ENCODE assay signal across 8 cellular contexts in the genomic region with DNA sequence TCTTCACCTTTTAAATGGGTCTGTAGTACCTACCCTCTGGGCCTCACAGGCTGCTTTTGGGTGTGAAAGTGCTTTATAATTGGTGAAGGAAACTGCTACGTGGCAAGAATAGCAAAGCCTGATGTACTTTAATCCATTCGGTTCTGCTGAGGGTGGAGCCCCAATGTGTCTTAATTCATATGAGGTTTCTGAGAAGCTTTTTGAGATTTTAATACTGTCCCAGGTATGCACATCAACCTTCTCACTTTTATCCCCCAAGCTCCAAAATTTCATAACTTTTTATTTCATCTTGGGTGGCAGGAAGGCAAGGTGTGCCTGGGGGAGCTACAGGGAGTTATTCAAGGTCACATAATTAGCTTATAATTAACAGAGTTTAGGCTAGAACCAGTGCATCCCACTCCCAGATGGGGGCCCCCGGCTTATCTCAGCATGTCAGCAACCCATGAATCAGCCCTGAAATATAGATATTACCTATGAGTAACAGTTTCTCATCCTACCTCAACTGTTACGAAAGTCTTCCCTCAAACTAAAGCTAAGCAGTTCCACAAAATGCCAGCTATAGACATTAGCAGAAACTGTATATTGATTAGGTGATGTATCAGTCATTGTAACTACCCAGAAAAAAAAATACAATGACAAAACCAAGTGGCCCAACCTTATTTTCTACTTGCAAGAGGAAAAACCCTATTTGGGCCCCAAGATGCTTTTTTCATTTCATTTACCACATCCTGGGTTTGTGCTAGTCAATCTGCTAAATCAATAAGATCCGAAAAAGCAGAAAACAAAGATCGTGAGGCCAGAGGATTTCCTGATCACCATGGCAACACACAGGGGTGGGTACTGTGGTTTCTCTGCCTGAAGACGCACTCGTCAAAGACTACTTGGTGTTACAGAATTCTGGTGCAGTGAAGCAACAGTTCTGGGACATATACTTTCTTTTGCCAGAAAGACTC. TPM values are rescaled to one million over a fixed set of nuclear protein-coding genes. Genes with fewer than 3 reads are reported as not detected.
DNase-seq lines count a peak whose midpoint lies in the region; ATAC-seq and TF ChIP-seq lines count a peak whose summit lies in the region.

No MANE protein-coding gene starts in this region.

- H3K27me3 ChIP-seq in HL-60 (ENCODE audit: insufficient read depth, poor library complexity, severe bottlenecking) (no peaks in the 10 kb centered on the region), gastrocnemius medialis (no peaks in the 10 kb centered on the region)

- H3K36me3 ChIP-seq in gastrocnemius medialis = no peaks in the 10 kb centered on the region

- in situ Hi-C loops in gastrocnemius medialis (cut with MboI; ENCODE audit: low sequenced_read_pairs in 4 of 4) = no loop called here

- H3K4me3 ChIP-seq in HL-60 (replicated peaks; ENCODE audit: insufficient read depth, low read length) (no peak overlapping the region), gastrocnemius medialis (no peak overlapping the region)

- TF ChIP-seq POLR2A in gastrocnemius medialis (IDR thresholded peaks at IDR 0.05) = no peak

- ATAC-seq in GM19468 (IDR thresholded peaks at IDR 0.05; ENCODE audit: extremely low read depth, unreplicated experiment) (peak; percentile 63), gastrocnemius medialis (peak in 1 of 2 donors; percentile 39)

- H3K4me1 Mint-ChIP-seq in CD14-positive monocyte = peaks cover 94% of the 10 kb centered on the region

- DNase-seq in CD14-positive monocyte (ENCODE audit: low spot score) (peak; percentile 58), HL-60 (ENCODE audit: low read depth in 1 of 2, low spot score in 1 of 2) (peak; percentile 17 to 78), gastrocnemius medialis (peak in 1 of 2 donors; percentile 45), NCI-H446 treated with DMSO at 0.1 percent for 48 hours (lab: John Stamatoyannopoulos, UW) (no peak), ecto neural progenitor cell (ENCODE audit: low spot score) (no peak)
- DNase-seq in activated CD4-positive, alpha-beta T cell treated with anti-CD3 and anti-CD28 coated beads for 4 hours = peak; percentile 75 to 76
- DNase-seq in effector CD8-positive, alpha-beta T cell (lab: John Stamatoyannopoulos, UW) = peak; percentile 83

- TF ChIP-seq CTCF in CD14-positive monocyte (IDR thresholded peaks at IDR 0.05) (no peak), HL-60 (IDR thresholded peaks at IDR 0.05; ENCODE audit: insufficient read depth, low read length) (no peak), gastrocnemius medialis (IDR thresholded peaks at IDR 0.05 in 4 of 5, conservative IDR thresholded peaks at IDR 0.05 in 1 of 5) (no peak)

- no peaks in the 10 kb centered on the region for H3K9me3 ChIP-seq in gastrocnemius medialis

- intact Hi-C loops in CD14-positive monocyte (cut with micrococcal nuclease) = loop anchor here in 1 of 2 donors (10.0 kb wide), 1 partner anchor 49 kb away; no protein-coding TSS in a partner anchor
- intact Hi-C loops in gastrocnemius medialis (cut with DNase I; ENCODE audit: low total_unique reads) = no loop called here

- peaks cover 6 to 34% of the 10 kb centered on the region in 2 donors for H3K4me1 ChIP-seq in gastrocnemius medialis

- peaks cover 56 to 63% of the 10 kb centered on the region in 2 donors for H3K36me3 Mint-ChIP-seq in CD14-positive monocyte

- H3K27me3 Mint-ChIP-seq in CD14-positive monocyte (ENCODE audit: low read depth in 3 of 3) = no peaks in the 10 kb centered on the region

- peak overlapping the region; percentile 94 to 98 (median 96) for H3K27ac Mint-ChIP-seq in CD14-positive monocyte

- H3K27ac ChIP-seq in HL-60 (replicated peaks) (peak overlapping the region; percentile 53), gastrocnemius medialis (peak overlapping the region in 3 of 4 donors; percentile 0 to 67 (median 49))

- peak overlapping the region; percentile 41 to 78 for H3K4me3 Mint-ChIP-seq in CD14-positive monocyte

- H3K9me3 Mint-ChIP-seq in CD14-positive monocyte = no peaks in the 10 kb centered on the region

RNA-seq across cellular contexts. Expression of a gene that starts 26.7 kb away (rescaled TPM):
- polyA plus RNA-seq in CD14-positive monocyte = 100 to 1,000 TPM; 415 to 531 TPM
- total RNA-seq in gastrocnemius medialis = 10 to 100 TPM; 19.5 to 32.5 (median 29.2) TPM

Comparison
In these comparisons a context has a peak if more than half of its experiments do, and no peak if none do; other contexts are left out.
1. DNase-seq: peak in CD14-positive monocyte (single experiment), HL-60 (2 of 2), activated CD4-positive, alpha-beta T cell treated with anti-CD3 and anti-CD28 coated beads for 4 hours (2 of 2) and effector CD8-positive, alpha-beta T cell (single experiment); none in NCI-H446 treated with DMSO at 0.1 percent for 48 hours (single experiment) and ecto neural progenitor cell (single experiment).